ENCODE assay signal across 8 cellular contexts in the genomic region with DNA sequence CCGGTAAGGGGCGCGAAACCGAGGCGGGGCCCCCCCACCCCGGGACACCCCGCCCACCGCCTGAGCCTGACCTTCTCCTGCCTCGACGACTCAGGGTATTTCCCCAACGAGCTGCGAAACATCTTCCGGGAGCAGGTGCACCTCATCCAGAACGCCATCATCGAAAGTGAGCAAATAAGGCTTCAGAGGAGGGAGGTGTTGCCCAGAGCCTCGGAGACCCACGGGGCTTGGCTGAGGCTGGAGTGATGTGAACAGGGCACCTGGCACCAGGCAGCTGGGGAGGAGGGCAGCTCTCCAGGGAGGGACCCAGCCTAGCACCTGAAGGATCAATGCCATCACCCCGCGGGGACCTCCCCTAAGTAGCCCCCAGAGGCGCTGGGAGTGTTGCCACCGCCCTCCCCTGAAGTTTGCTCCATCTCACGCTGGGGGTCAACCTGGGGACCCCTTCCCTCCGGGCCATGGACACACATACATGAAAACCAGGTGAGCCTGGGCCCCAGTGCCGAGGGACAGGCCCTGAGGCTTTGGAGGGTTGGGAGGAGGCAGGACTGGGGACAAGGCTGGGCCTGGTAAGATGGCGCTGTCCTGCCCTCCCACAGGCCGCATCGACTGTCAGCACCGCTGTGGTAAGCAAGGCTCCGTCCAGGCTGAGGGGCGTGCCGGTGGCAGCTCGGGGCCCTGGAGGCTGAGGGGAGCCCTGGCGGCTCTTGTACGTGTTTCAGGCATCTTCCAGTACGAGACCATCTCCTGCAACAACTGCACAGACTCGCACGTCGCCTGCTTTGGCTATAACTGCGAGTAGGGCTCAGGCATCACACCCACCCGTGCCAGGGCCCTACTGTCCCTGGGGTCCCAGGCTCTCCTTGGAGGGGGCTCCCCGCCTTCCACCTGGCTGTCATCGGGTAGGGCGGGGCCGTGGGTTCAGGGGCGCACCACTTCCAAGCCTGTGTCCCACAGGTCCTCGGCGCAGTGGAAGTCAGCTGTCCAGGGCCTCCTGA.
DNase-seq lines count a peak whose midpoint lies in the region; ATAC-seq, FAIRE-seq and TF ChIP-seq lines count a peak whose summit lies in the region.

No MANE protein-coding gene starts in this region.

- no peak for ATAC-seq in DND-41 (ENCODE audit: insufficient read depth, low read depth)
- peak; percentile 2 for ATAC-seq in HG03045 (IDR thresholded peaks at IDR 0.05; ENCODE audit: unreplicated experiment)
- ATAC-seq in HG02798 (IDR thresholded peaks at IDR 0.05; ENCODE audit: poor library complexity, unreplicated experiment) = no peak

- H3K9me3 ChIP-seq in DND-41 (ENCODE audit: insufficient read depth, low read length, severe bottlenecking) = no peaks in the 10 kb centered on the region

- no peak overlapping the region for H2AFZ ChIP-seq in DND-41 (ENCODE audit: low read depth, low read length)

- H3K79me2 ChIP-seq in DND-41 (ENCODE audit: insufficient read depth, low read length) = peaks cover 40% of the 10 kb centered on the region

- peak overlapping the region; percentile 95 for H3K4me2 ChIP-seq in DND-41 (ENCODE audit: insufficient read depth, low read length)

- H3K4me3 ChIP-seq in DND-41 (ENCODE audit: low read depth in 1 of 2, low read length in 2 of 2) = peak overlapping the region; percentile 23 to 61; a peak in 3 of 4 replicates
- peak overlapping the region; percentile 44 for H3K4me3 ChIP-seq in fibroblast of mammary gland (ENCODE audit: control insufficient read depth, low read depth, low read length)
- H3K4me3 ChIP-seq in skin epidermis = peak overlapping the region; percentile 12 to 42 (median 29)

- TF ChIP-seq CTCF in DND-41 (IDR thresholded peaks at IDR 0.05; ENCODE audit: borderline replicate concordance, extremely low read depth, low read length, poor library complexity, severe bottlenecking) = no peak
- TF ChIP-seq CTCF in fibroblast of mammary gland (conservative IDR thresholded peaks at IDR 0.05; ENCODE audit: control insufficient read depth, insufficient read depth, low read depth, low read length) = no peak

- no peak for FAIRE-seq in urothelium cell line (lab: Jason Lieb, UNC)

- peaks cover 62% of the 10 kb centered on the region for H3K36me3 ChIP-seq in DND-41 (ENCODE audit: insufficient read depth, low read length)

- peak overlapping the region; percentile 55 for H3K9ac ChIP-seq in DND-41 (ENCODE audit: low read depth, low read length)

- H3K4me1 ChIP-seq in DND-41 (ENCODE audit: insufficient read depth, low read length) = peaks cover 38% of the 10 kb centered on the region

- H4K20me1 ChIP-seq in DND-41 (ENCODE audit: insufficient read depth, low read length) = peaks cover 35% of the 10 kb centered on the region

- H3K27ac ChIP-seq in DND-41 (ENCODE audit: low read length) (0 out of 2 replicates have a peak overlapping the region, but pooled peaks have one; percentile 33), skin epidermis (peak overlapping the region in 10 of 21 experiments; percentile 1 to 74 (median 47))

- DNase-seq in DND-41 = no peak
- DNase-seq in activated CD4-positive, alpha-beta T cell treated with anti-CD3 and anti-CD28 coated beads, Interleukin-2, amount 50 U/mL, for 48 hours = peak; percentile 66 to 71
- no peak for DNase-seq in fibroblast of mammary gland (ENCODE audit: low read depth)
- no peak for DNase-seq in SHP77 treated with DMSO at 0.1 percent for 48 hours (lab: John Stamatoyannopoulos, UW)
- no peak for DNase-seq in urothelium cell line (ENCODE audit: low spot score)

- H3K27me3 ChIP-seq in DND-41 (ENCODE audit: insufficient read depth, low read length, poor library complexity) = no peaks in the 10 kb centered on the region

Comparison
In these comparisons a context has a peak if more than half of its experiments do, and no peak if none do; other contexts are left out.
1. DNase-seq: peak in activated CD4-positive, alpha-beta T cell treated with anti-CD3 and anti-CD28 coated beads, Interleukin-2, amount 50 U/mL, for 48 hours (2 of 2); none in DND-41 (single experiment), fibroblast of mammary gland (single experiment), SHP77 treated with DMSO at 0.1 percent for 48 hours (single experiment) and urothelium cell line (single experiment).
2. Peak in every context shown above with its lines, with median percentiles within 50 percentile points of each other: H3K4me3 ChIP-seq.